In the genomic region with DNA sequence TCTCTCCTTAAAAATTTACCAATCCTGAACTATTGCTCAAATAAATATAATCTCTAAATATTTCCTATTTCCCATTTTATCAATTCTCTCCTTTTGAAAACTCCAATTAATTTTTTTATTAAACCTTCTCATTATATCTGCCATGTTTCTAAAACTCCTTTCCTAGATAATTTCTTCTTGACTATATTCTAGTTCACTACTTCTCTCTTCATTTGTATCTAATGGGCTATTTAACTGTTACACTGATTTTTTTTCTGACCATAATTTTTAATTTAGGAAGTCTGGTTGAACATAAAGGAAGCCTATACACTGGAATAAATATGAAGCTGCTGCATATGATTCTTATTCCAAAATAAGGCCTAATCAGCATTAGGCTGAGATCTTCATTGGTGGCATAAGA, we compare ENCODE assay signal across 21 cellular contexts.
DNase-seq lines count a peak whose midpoint lies in the region; ATAC-seq, FAIRE-seq and TF ChIP-seq lines count a peak whose summit lies in the region.
"Had no signal": no experiment of that assay in that cellular context is flagged by ENCODE, and none has a peak within 500 bp of the region (broad histone marks: within the 10 kb centered on the region; RNA-seq: fewer than 3 reads in every experiment).

No MANE protein-coding gene starts in this region.

- H2BK12ac ChIP-seq in mesenchymal stem cell (ENCODE audit: low read length in 2 of 2) = no peak overlapping the region

- TF ChIP-seq RAD21 in SK-N-SH (IDR thresholded peaks at IDR 0.05; ENCODE audit: low read length) (no peak), K562 (CRISPR knock-in tag; conservative IDR thresholded peaks at IDR 0.05 in 1 of 2, IDR thresholded peaks at IDR 0.05 in 1 of 2) (no peak)

- no peaks in the 10 kb centered on the region for H3K9me2 ChIP-seq in SK-N-SH

- H2AK5ac ChIP-seq in mesenchymal stem cell (ENCODE audit: low read length, severe bottlenecking) = no peak overlapping the region

- no peaks in the 10 kb centered on the region for H3K36me3 ChIP-seq in SK-N-SH (replicated peaks in 1 of 2; ENCODE audit: control insufficient read depth in 1 of 2, insufficient read depth in 2 of 2, low read length in 1 of 2)
- H3K36me3 ChIP-seq in K562 (ENCODE audit: control insufficient read depth, insufficient read depth, low read length) = no peaks in the 10 kb centered on the region
- peaks cover 0 to 3% of the 10 kb centered on the region in 2 experiments for H3K36me3 ChIP-seq in mesenchymal stem cell (ENCODE audit: control insufficient read depth in 1 of 2, insufficient read depth in 2 of 2, low read depth in 1 of 2, low read length in 2 of 2)
- H3K36me3 ChIP-seq: BLaER1 treated with 17β-estradiol and CSF1 and Interleukin-3, amounts not matched to agents 10 nM and 100 nM had no signal

- H3K9me1 ChIP-seq in K562 (ENCODE audit: control insufficient read depth, insufficient read depth, low read length) = no peaks in the 10 kb centered on the region

- no peak for DNase-seq in SK-N-SH
- DNase-seq in K562 (ENCODE audit: extremely low read depth in 1 of 4, low spot score in 3 of 4) = no peak
- no peak for DNase-seq in mesenchymal stem cell
- DNase-seq: ACHN; AML-193; Caco-2; Calu3; CD4-positive, alpha-beta T cell; CD8-positive, alpha-beta T cell; DMS79 treated with DMSO at 0.1 percent for 48 hours; GF-D8 had no signal

- no peaks in the 10 kb centered on the region for H3K4me1 ChIP-seq in SK-N-SH (ENCODE audit: control insufficient read depth in 1 of 2, insufficient read depth in 2 of 2, low read depth in 1 of 2, low read length in 1 of 2)
- no peaks in the 10 kb centered on the region for H3K4me1 ChIP-seq in K562 (replicated peaks in 1 of 2; ENCODE audit: control insufficient read depth in 2 of 2, insufficient read depth in 2 of 2, low read length in 2 of 2)
- H3K4me1 ChIP-seq in mesenchymal stem cell (ENCODE audit: control insufficient read depth, insufficient read depth, low read depth, low read length) = no peaks in the 10 kb centered on the region
- H3K4me1 ChIP-seq: BLaER1 treated with 17β-estradiol and CSF1 and Interleukin-3, amounts not matched to agents 10 nM and 100 nM; Caco-2 had no signal

- H3K27me3 ChIP-seq in SK-N-SH (ENCODE audit: insufficient read depth) (no peaks in the 10 kb centered on the region), K562 (ENCODE audit: control insufficient read depth in 2 of 2, insufficient read depth in 2 of 2, low read length in 2 of 2) (no peaks in the 10 kb centered on the region), mesenchymal stem cell (ENCODE audit: control insufficient read depth in 1 of 2, insufficient read depth in 1 of 2, low read length in 2 of 2) (no peaks in the 10 kb centered on the region)
- H3K27me3 ChIP-seq: BLaER1 treated with 17β-estradiol and CSF1 and Interleukin-3, amounts not matched to agents 10 nM and 100 nM had no signal

- POLR2A ChIA-PET in SK-N-SH (lab: Yijun Ruan, JAX) = no interaction called here
- POLR2A ChIA-PET in K562 (lab: Yijun Ruan, JAX) = no interaction called here

- H2BK120ac ChIP-seq in mesenchymal stem cell (ENCODE audit: low read depth, low read length) = no peak overlapping the region

- peak; percentile 19 for FAIRE-seq in A204.1 (lab: Jason Lieb, UNC)
- no peak for FAIRE-seq in K562 (lab: Jason Lieb, UNC)
- FAIRE-seq: D721Med, G401.6, GM12891 had no signal

- H3K9me3 ChIP-seq in SK-N-SH (peaks cover 23% of the 10 kb centered on the region), K562 (replicated peaks; ENCODE audit: control insufficient read depth, insufficient read depth, low read depth, low read length) (0 out of 2 replicates have a peak, but pooled peaks cover 4% of the 10 kb centered on the region), mesenchymal stem cell (ENCODE audit: control insufficient read depth, low read length) (peaks cover 70% of the 10 kb centered on the region)

- CTCF ChIA-PET in SK-N-SH (lab: Yijun Ruan, JAX) = no interaction called here
- CTCF ChIA-PET in K562 (lab: Yijun Ruan, JAX; ENCODE audit: low intra/inter-chr PET ratio) = no interaction called here

- H4K20me1 ChIP-seq in SK-N-SH (ENCODE audit: insufficient read depth) (no peaks in the 10 kb centered on the region), K562 (replicated peaks; ENCODE audit: control insufficient read depth, insufficient read depth, low read length) (no peaks in the 10 kb centered on the region)
- H4K20me1 ChIP-seq: BLaER1 treated with 17β-estradiol and CSF1 and Interleukin-3, amounts not matched to agents 10 nM and 100 nM had no signal

- H3K4me3 ChIP-seq in SK-N-SH (ENCODE audit: low read depth in 2 of 2, low read length in 1 of 2) = no peak overlapping the region
- no peak overlapping the region for H3K4me3 ChIP-seq in K562
- peak overlapping the region in 1 of 2 experiments; percentile 28 for H3K4me3 ChIP-seq in mesenchymal stem cell (ENCODE audit: insufficient read depth in 1 of 2, low read depth in 1 of 2, low read length in 2 of 2)
- H3K4me3 ChIP-seq: BLaER1 treated with 17β-estradiol and CSF1 and Interleukin-3, amounts not matched to agents 10 nM and 100 nM had no signal

- H3K4ac ChIP-seq in mesenchymal stem cell (ENCODE audit: low read depth in 1 of 2, low read length in 2 of 2) = no peak overlapping the region

- BruUV-seq in K562 (replicated peaks; lab: Mats Ljungman, UMichigan) = no TSS peak

- no peak overlapping the region for H4K8ac ChIP-seq in mesenchymal stem cell (ENCODE audit: low read length)

- no peak overlapping the region for H3K23ac ChIP-seq in mesenchymal stem cell (ENCODE audit: low read length in 2 of 2)

- no peaks in the 10 kb centered on the region for H3F3A ChIP-seq in SK-N-SH (replicated peaks; ENCODE audit: insufficient read depth)

- no peak for TF ChIP-seq POLR2A in K562 (conservative IDR thresholded peaks at IDR 0.05)

- no peak overlapping the region for H3K14ac ChIP-seq in mesenchymal stem cell (ENCODE audit: low read length in 2 of 2)

- intact Hi-C loops in K562 (cut with micrococcal nuclease) = no loop called here

- no peak overlapping the region for H3K4me2 ChIP-seq in SK-N-SH
- no peak overlapping the region for H3K4me2 ChIP-seq in K562 (ENCODE audit: insufficient read depth, low read length)
- H3K4me2 ChIP-seq in mesenchymal stem cell (ENCODE audit: low read length, poor library complexity, severe bottlenecking) = no peak overlapping the region
- H3K4me2 ChIP-seq: BLaER1 treated with 17β-estradiol and CSF1 and Interleukin-3, amounts not matched to agents 10 nM and 100 nM had no signal

- H3K18ac ChIP-seq in mesenchymal stem cell (ENCODE audit: low read depth in 1 of 2, low read length in 2 of 2) = no peak overlapping the region

- ATAC-seq in SK-N-SH treated with all-trans-retinoic acid at 6 μM for 48 hours (no peak), K562 (no peak), GM18909 (IDR thresholded peaks at IDR 0.05; ENCODE audit: poor library complexity, unreplicated experiment) (no peak), GM19395 (IDR thresholded peaks at IDR 0.05; ENCODE audit: unreplicated experiment) (no peak)
- ATAC-seq: CD8-positive, alpha-beta T cell had no signal

- TF ChIP-seq CTCF in SK-N-SH (IDR thresholded peaks at IDR 0.05) (no peak), K562 (IDR thresholded peaks at IDR 0.05 in 2 of 3, conservative IDR thresholded peaks at IDR 0.05 in 1 of 3; ENCODE audit: insufficient read depth in 2 of 3, low read depth in 1 of 3, low read length in 3 of 3) (no peak)

- no peak overlapping the region for H3K27ac ChIP-seq in SK-N-SH (ENCODE audit: low read depth in 2 of 2, low read length in 1 of 2)
- no peak overlapping the region for H3K27ac ChIP-seq in K562 (ENCODE audit: extremely low read depth, low read depth, low read length)
- H3K27ac ChIP-seq in mesenchymal stem cell (ENCODE audit: low read length, poor library complexity, severe bottlenecking) = no peak overlapping the region
- H3K27ac ChIP-seq: 22Rv1; BLaER1 treated with 17β-estradiol and CSF1 and Interleukin-3, amounts not matched to agents 10 nM and 100 nM; C4-2B had no signal

- H4K91ac ChIP-seq in mesenchymal stem cell (ENCODE audit: low read length) = no peak overlapping the region

- H3K79me1 ChIP-seq in mesenchymal stem cell (replicated peaks; ENCODE audit: low read length, poor library complexity, severe bottlenecking) = no peaks in the 10 kb centered on the region

- H3K9ac ChIP-seq in SK-N-SH (no peak overlapping the region), K562 (ENCODE audit: insufficient read depth in 1 of 2, low read depth in 2 of 2, low read length in 2 of 2) (no peak overlapping the region), mesenchymal stem cell (ENCODE audit: low read length) (no peak overlapping the region)
- H3K9ac ChIP-seq: BLaER1 treated with 17β-estradiol and CSF1 and Interleukin-3, amounts not matched to agents 10 nM and 100 nM had no signal

- TF ChIP-seq EP300 in SK-N-SH (IDR thresholded peaks at IDR 0.05; ENCODE audit: borderline replicate concordance in 1 of 2, low read depth in 1 of 2, low read length in 1 of 2) = no peak
- no peak for TF ChIP-seq EP300 in K562 (IDR thresholded peaks at IDR 0.05; ENCODE audit: low read length)

- H2BK5ac ChIP-seq in mesenchymal stem cell (ENCODE audit: low read depth, low read length, poor library complexity, severe bottlenecking) = peak overlapping the region; percentile 89

- in situ Hi-C loops in K562 (cut with MboI) = no loop called here

- H3K79me2 ChIP-seq in SK-N-SH (ENCODE audit: insufficient read depth) (no peaks in the 10 kb centered on the region), K562 (ENCODE audit: control insufficient read depth, insufficient read depth, low read length) (no peaks in the 10 kb centered on the region)

- no peak overlapping the region for H2BK15ac ChIP-seq in mesenchymal stem cell (ENCODE audit: low read depth, poor library complexity, severe bottlenecking)

- no peak overlapping the region for H2AFZ ChIP-seq in SK-N-SH (ENCODE audit: low read depth)
- no peak overlapping the region for H2AFZ ChIP-seq in K562 (ENCODE audit: low read depth, low read length)
- no peak overlapping the region for H2AFZ ChIP-seq in mesenchymal stem cell (ENCODE audit: low read depth, low read length)

TF ChIP-seq in SK-N-SH treated with all-trans-retinoic acid at 6 μM for 48 hours, 23 proteins besides CTCF, POLR2A, EP300 and RAD21:
- peak; percentile 97 for TF ChIP-seq ZFP30 (CRISPR knock-in tag; IDR thresholded peaks at IDR 0.05)
- TF ChIP-seq OSR1 (CRISPR knock-in tag; IDR thresholded peaks at IDR 0.05) = no peak

TF ChIP-seq in SK-N-SH, 30 proteins besides CTCF, POLR2A, EP300 and RAD21:
- no peak for TF ChIP-seq MXI1 (IDR thresholded peaks at IDR 0.05; ENCODE audit: low read depth, low read length)
- TF ChIP-seq EZH2phosphoT487 (IDR thresholded peaks at IDR 0.05; ENCODE audit: borderline replicate concordance, low read depth) = no peak
- no peak for TF ChIP-seq JUND (IDR thresholded peaks at IDR 0.05)
- no peak for TF ChIP-seq FOXM1 (IDR thresholded peaks at IDR 0.05; ENCODE audit: low read depth)

TF ChIP-seq in K562, 482 proteins besides CTCF, POLR2A, EP300 and RAD21:
- TF ChIP-seq NCOR1 (IDR thresholded peaks at IDR 0.05) (no peak), ZFP30 (CRISPR knock-in tag; IDR thresholded peaks at IDR 0.05; ENCODE audit: borderline replicate concordance) (0 out of 2 replicates have a peak, but pooled peaks have one; percentile 26)
